In the genomic region with DNA sequence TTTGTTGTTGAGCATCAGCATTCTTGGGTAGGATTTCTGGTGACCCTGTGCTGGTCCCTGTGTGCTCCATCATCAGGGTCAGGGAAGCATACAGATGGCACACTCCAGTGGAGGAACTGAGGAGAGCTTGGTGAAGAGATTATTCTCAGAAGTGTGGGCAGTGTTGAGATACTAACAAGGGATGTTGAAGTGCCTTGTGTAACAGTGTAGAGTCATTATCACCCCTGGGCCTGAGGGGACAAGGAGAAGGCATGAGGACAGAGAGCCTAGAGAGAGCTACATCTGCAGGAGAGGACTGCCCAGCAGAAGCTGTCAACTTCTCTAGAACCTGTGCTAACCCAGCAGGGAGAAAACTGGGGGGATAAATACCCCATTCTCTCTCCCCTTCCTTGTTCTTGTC, we compare ENCODE assay signal across 1 cellular context.
TF ChIP-seq lines count a peak whose summit lies in the region.

No MANE protein-coding gene starts in this region.

TF ChIP-seq in GM12878, 131 proteins besides CTCF, POLR2A, EP300 and RAD21 (continued from another document):
- TF ChIP-seq ZNF687 (IDR thresholded peaks at IDR 0.05): no peak
